ENCODE assay signal across 11 cellular contexts in genomic region chr2:101124061-101124460, GRCh38. TPM values are rescaled to one million over a fixed set of nuclear protein-coding genes. Genes with fewer than 3 reads are reported as not detected.
DNase-seq lines count a peak whose midpoint lies in the region; ATAC-seq and TF ChIP-seq lines count a peak whose summit lies in the region.
"Had no signal": no experiment of that assay in that cellular context is flagged by ENCODE, and none has a peak within 500 bp of the region (broad histone marks: within the 10 kb centered on the region; RNA-seq: fewer than 3 reads in every experiment).

No MANE protein-coding gene starts in this region.

- H2AFZ ChIP-seq in PC-3 (ENCODE audit: low read length), result no peak overlapping the region

- peaks cover 20% of the 10 kb centered on the region for H3F3A ChIP-seq in PC-3 (ENCODE audit: low read length, unreplicated experiment)

- peak overlapping the region; percentile 79 for H3K4me2 ChIP-seq in PC-3 (ENCODE audit: low read length)

- peaks cover 82% of the 10 kb centered on the region for H3K4me1 ChIP-seq in PC-3 (ENCODE audit: insufficient read depth, low read length)

- peak overlapping the region; percentile 48 for H3K4me3 ChIP-seq in PC-3 (ENCODE audit: low read length)
- no peak overlapping the region for H3K4me3 ChIP-seq in epithelial cell of esophagus (ENCODE audit: low read length)

- no peak for TF ChIP-seq CTCF in PC-3 (conservative IDR thresholded peaks at IDR 0.05; ENCODE audit: low read depth, low read length)
- no peak for TF ChIP-seq CTCF in epithelial cell of esophagus (IDR thresholded peaks at IDR 0.05; ENCODE audit: insufficient read depth, low read depth, low read length, missing control alignments)
- no peak for TF ChIP-seq CTCF in nephron progenitor cell (IDR thresholded peaks at IDR 0.05)

- H4K20me1 ChIP-seq in PC-3 (ENCODE audit: low read length), result no peaks in the 10 kb centered on the region

- H3K9me3 Mint-ChIP-seq in nephron progenitor cell, result no peaks in the 10 kb centered on the region

- H3K9me2 ChIP-seq in PC-3 (replicated peaks; ENCODE audit: low read length), result no peaks in the 10 kb centered on the region

- H3K27ac Mint-ChIP-seq in nephron progenitor cell, result peak overlapping the region; percentile 80

- H3K9ac ChIP-seq in PC-3 (ENCODE audit: low read length), result peak overlapping the region; percentile 95

- peaks cover 85% of the 10 kb centered on the region for H3K79me2 ChIP-seq in PC-3 (ENCODE audit: low read length)

- peak overlapping the region; percentile 99 for H3K27ac ChIP-seq in PC-3 (ENCODE audit: low read length)

- ATAC-seq in PC-3 (peak; percentile 21), GM18858 (IDR thresholded peaks at IDR 0.05; ENCODE audit: unreplicated experiment) (no peak)

- H3K36me3 ChIP-seq in PC-3 (ENCODE audit: low read depth, low read length), result peaks cover 10% of the 10 kb centered on the region

- DNase-seq in A172 (ENCODE audit: low spot score), result peak; percentile 37
- DNase-seq in PC-3, result peak; percentile 66
- DNase-seq in epithelial cell of esophagus (ENCODE audit: low read depth), result peak; percentile 41
- no peak for DNase-seq in nephron progenitor cell
- DNase-seq in head of caudate nucleus, result no peak
- DNase-seq in cerebellar cortex (ENCODE audit: low spot score), result no peak
- DNase-seq in stimulated activated CD4-positive, alpha-beta T cell treated with anti-CD3 and anti-CD28 coated beads, Interleukin-4, amount 100 ng/mL, for 4 hours, result no peak
- DNase-seq: activated CD4-positive, alpha-beta T cell treated with anti-CD3 and anti-CD28 coated beads for 48 hours; DND-41; KBM-7 had no signal

- BruUV-seq in PC-3 (replicated peaks; lab: Mats Ljungman, UMichigan), result no TSS peak

- POLR2A ChIA-PET in PC-3 (lab: Charles Lee; ENCODE audit: unreplicated experiment), result interaction anchor here (0.6 to 2.5 kb wide), 6 partner anchors 10 to 67 kb away, joined by 3 to 18 read pairs (median 5); partner anchors contain the start of gene TBC1D8

- CTCF ChIA-PET in PC-3 (lab: Charles Lee), result interaction anchor here (0.7 to 1.2 kb wide), 2 partner anchors 14 to 65 kb away, joined by 3 to 5 read pairs; no protein-coding TSS in a partner anchor

- peaks cover 10% of the 10 kb centered on the region for H3K36me3 Mint-ChIP-seq in nephron progenitor cell (ENCODE audit: low read depth)

- no peaks in the 10 kb centered on the region for H3K9me3 ChIP-seq in PC-3 (ENCODE audit: low read length)

- H3K27me3 Mint-ChIP-seq in nephron progenitor cell (ENCODE audit: low read depth, poor library complexity), result peaks cover 2% of the 10 kb centered on the region

- peak overlapping the region; percentile 62 for H3K4me3 Mint-ChIP-seq in nephron progenitor cell

- H3K4me1 Mint-ChIP-seq in nephron progenitor cell, result peaks cover 67% of the 10 kb centered on the region

- H3K27me3 ChIP-seq in PC-3 (ENCODE audit: low read length), result no peaks in the 10 kb centered on the region

- intact Hi-C loops in PC-3 (cut with micrococcal nuclease), result loop anchor here (1.0 kb wide), 1 partner anchor 25 kb away; no protein-coding TSS in a partner anchor
- intact Hi-C loops in head of caudate nucleus (cut with DNase I), result no loop called here

RNA-seq across cellular contexts. Expression of gene TBC1D8, which starts 27.1 kb away (rescaled TPM):
- total RNA-seq in A172 (2014; rRNA removed; shearing (Covaris generic)), result 4.3 and 4.9 TPM in 2 replicates
- 39.7 and 41.7 TPM in 2 replicates for total RNA-seq in PC-3 (2014; rRNA removed)

Comparison
In these comparisons a context has a peak if more than half of its experiments do, and no peak if none do; other contexts are left out.
1. DNase-seq: peak in A172 (single experiment), PC-3 (single experiment) and epithelial cell of esophagus (single experiment); none in nephron progenitor cell (single experiment), head of caudate nucleus (0 of 42), cerebellar cortex (single experiment) and stimulated activated CD4-positive, alpha-beta T cell treated with anti-CD3 and anti-CD28 coated beads, Interleukin-4, amount 100 ng/mL, for 4 hours (0 of 2).